Comparison of ENCODE assay signal across 8 cellular contexts in genomic region chr2:141959016-141959415, GRCh38.
"Had no signal": no experiment of that assay in that cellular context is flagged by ENCODE, and none has a peak within 500 bp of the region (broad histone marks: within the 10 kb centered on the region; RNA-seq: fewer than 3 reads in every experiment).

No MANE protein-coding gene starts in this region.

- DNase-seq: GM23248, GOT3, H7, HFFc6, KBM-7 had no signal

- H3K4me1 Mint-ChIP-seq: IgD-negative memory B cell had no signal

- H3K27ac Mint-ChIP-seq: HFFc6, IgD-negative memory B cell had no signal

- H3K36me3 Mint-ChIP-seq: IgD-negative memory B cell had no signal

- ATAC-seq: HCT116, HepG2 had no signal

- H3K4me3 Mint-ChIP-seq: HFFc6, IgD-negative memory B cell had no signal

- H3K27me3 Mint-ChIP-seq: IgD-negative memory B cell had no signal
